ENCODE assay signal across 7 cellular contexts in genomic region chrX:119247702-119248101, GRCh38.
"Had no signal": no experiment of that assay in that cellular context is flagged by ENCODE, and none has a peak within 500 bp of the region (broad histone marks: within the 10 kb centered on the region; RNA-seq: fewer than 3 reads in every experiment).

No MANE protein-coding gene starts in this region.

- FAIRE-seq: H1, H54, K562 had no signal

- DNase-seq: H9, HCEC 1CT, IMR-90 had no signal

- ATAC-seq: GM23338, K562 had no signal

- H3K9me3 Mint-ChIP-seq: GM23338 had no signal

- H3K27ac Mint-ChIP-seq: GM23338, H9 had no signal

- H3K4me3 Mint-ChIP-seq: GM23338, H9 had no signal
